ENCODE assay signal across 8 cellular contexts in the genomic region with DNA sequence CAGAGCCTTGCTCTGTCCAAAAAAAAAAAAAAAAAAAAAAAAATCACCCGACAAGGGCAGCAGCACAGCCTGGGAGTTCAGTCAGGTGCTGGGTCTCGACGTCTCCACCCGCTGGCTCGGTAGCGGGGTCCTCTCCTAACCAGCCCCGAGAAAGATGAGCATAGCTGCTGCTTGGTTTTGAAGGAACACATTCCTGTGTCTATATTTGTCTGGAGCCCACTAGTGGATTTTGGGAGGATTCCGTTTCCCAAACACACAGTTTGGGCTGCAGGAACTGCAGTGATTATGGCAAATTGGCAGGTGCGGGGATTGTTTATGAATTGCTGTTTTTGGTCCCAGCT. TPM values are rescaled to one million over a fixed set of nuclear protein-coding genes. Genes with fewer than 3 reads are reported as not detected.
DNase-seq lines count a peak whose midpoint lies in the region; ATAC-seq lines count a peak whose summit lies in the region.

No MANE protein-coding gene starts in this region.

- peaks cover 8% of the 10 kb centered on the region; the same call in 1 of the 2 replicates for H3K4me1 ChIP-seq in SJCRH30

- H3K9me3 ChIP-seq in SJCRH30 (replicated peaks), result 0 out of 2 replicates have a peak, but pooled peaks cover 4% of the 10 kb centered on the region

- H3K27ac ChIP-seq in SJCRH30, result no peak overlapping the region

- no peaks in the 10 kb centered on the region for H3K27me3 ChIP-seq in SJCRH30

- H3K4me3 ChIP-seq in SJCRH30, result peak overlapping the region; percentile 73

- H3K36me3 ChIP-seq in SJCRH30, result no peaks in the 10 kb centered on the region

- ATAC-seq in sciatic nerve (peak; percentile 51), GM19455 (IDR thresholded peaks at IDR 0.05; ENCODE audit: unreplicated experiment) (no peak), HG03469 (IDR thresholded peaks at IDR 0.05; ENCODE audit: unreplicated experiment) (no peak)

- intact Hi-C loops in sciatic nerve (cut with DNase I), result no loop called here

- DNase-seq in DMS 273 (lab: John Stamatoyannopoulos, UW; ENCODE audit: unreplicated experiment) (peak; percentile 42), DMS 273 treated with DMSO at 0.1 percent for 48 hours (lab: John Stamatoyannopoulos, UW) (no peak), SJCRH30 (peak in 1 of 2 experiments; percentile 40), fibroblast of peridontal ligament (ENCODE audit: extremely low read depth) (peak; percentile 7), sciatic nerve (ENCODE audit: low spot score) (no peak)
- no peak for DNase-seq in effector CD8-positive, alpha-beta T cell (lab: John Stamatoyannopoulos, UW)

RNA-seq across cellular contexts. Expression of gene OTULINL, which starts 1.2 kb away (rescaled TPM):
- total RNA-seq in SJCRH30 (2014; rRNA removed; shearing (Covaris generic)), result 20.7 and 21.5 TPM in 2 replicates
- total RNA-seq in sciatic nerve, result 15.6 TPM

Comparison
In these comparisons a context has a peak if more than half of its experiments do, and no peak if none do; other contexts are left out.
1. DNase-seq: peak in DMS 273 (single experiment) and fibroblast of peridontal ligament (single experiment); none in DMS 273 treated with DMSO at 0.1 percent for 48 hours (single experiment), sciatic nerve (single experiment) and effector CD8-positive, alpha-beta T cell (single experiment).